Comparison of ENCODE assay signal across 1 cellular context in the genomic region with DNA sequence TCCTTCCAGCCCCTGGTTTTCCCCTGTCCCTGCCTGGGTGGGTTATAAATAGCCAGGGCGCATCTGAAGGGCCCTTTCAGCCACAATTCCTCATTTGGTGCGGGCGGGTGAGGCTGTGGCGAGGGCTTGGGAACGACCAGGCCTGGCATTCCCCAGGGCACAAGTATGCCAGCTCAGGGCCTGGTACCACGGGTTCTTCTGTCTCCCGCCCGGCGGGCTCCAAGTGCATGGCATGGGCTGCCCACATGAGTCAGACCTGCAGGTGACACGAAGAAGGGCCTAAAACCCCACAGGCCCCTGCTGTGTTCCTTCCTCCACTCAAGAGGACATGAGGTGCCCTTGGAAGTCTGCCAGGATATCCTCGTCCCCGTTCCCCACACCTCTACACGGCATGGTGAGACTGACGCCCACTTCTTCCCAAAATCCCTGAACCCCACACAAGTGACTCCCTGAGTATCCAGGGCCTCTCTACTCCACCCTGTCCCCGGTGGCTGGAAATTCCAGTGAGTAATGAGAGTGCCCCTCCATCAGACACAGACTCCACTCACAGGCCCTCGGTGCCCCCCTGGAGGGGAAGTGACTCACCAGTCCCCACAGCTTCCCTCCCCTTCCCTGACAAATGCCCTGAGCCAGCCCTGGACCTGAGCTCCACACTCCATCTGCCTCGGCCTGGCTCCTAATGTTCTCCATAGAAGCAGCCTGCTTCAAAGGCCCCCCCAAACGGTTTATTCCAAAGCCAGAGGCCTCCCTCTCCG.
TF ChIP-seq lines count a peak whose summit lies in the region.

No MANE protein-coding gene starts in this region.

TF ChIP-seq in HepG2, 621 proteins besides CTCF, POLR2A, EP300 and RAD21 (continued from another document and continues in another):
- TF ChIP-seq, protein P1, sequence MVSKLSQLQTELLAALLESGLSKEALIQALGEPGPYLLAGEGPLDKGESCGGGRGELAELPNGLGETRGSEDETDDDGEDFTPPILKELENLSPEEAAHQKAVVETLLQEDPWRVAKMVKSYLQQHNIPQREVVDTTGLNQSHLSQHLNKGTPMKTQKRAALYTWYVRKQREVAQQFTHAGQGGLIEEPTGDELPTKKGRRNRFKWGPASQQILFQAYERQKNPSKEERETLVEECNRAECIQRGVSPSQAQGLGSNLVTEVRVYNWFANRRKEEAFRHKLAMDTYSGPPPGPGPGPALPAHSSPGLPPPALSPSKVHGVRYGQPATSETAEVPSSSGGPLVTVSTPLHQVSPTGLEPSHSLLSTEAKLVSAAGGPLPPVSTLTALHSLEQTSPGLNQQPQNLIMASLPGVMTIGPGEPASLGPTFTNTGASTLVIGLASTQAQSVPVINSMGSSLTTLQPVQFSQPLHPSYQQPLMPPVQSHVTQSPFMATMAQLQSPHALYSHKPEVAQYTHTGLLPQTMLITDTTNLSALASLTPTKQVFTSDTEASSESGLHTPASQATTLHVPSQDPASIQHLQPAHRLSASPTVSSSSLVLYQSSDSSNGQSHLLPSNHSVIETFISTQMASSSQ (IDR thresholded peaks at IDR 0.05; ENCODE audit: low read depth) = no peak
- TF ChIP-seq, protein P1 (CRISPR knock-in tag; IDR thresholded peaks at IDR 0.05; ENCODE audit: borderline replicate concordance) = peak; percentile 18; the same call in 1 of the 2 replicates
- TF ChIP-seq GLMP (CRISPR knock-in tag; IDR thresholded peaks at IDR 0.05; ENCODE audit: borderline replicate concordance) (no peak), ZSCAN29 (CRISPR knock-in tag; conservative IDR thresholded peaks at IDR 0.05) (no peak), MTA3 (CRISPR knock-in tag; IDR thresholded peaks at IDR 0.05) (no peak), HMGXB3 (CRISPR knock-in tag; IDR thresholded peaks at IDR 0.05; ENCODE audit: borderline replicate concordance) (no peak), SMYD3 (CRISPR knock-in tag; IDR thresholded peaks at IDR 0.05) (no peak), PRDM10 (CRISPR knock-in tag; IDR thresholded peaks at IDR 0.05; ENCODE audit: low read depth) (no peak), NFE2 (CRISPR knock-in tag; IDR thresholded peaks at IDR 0.05) (no peak), ZNF552 (CRISPR knock-in tag; IDR thresholded peaks at IDR 0.05; ENCODE audit: borderline replicate concordance) (no peak), LCORL (IDR thresholded peaks at IDR 0.05) (no peak), LCORL (CRISPR knock-in tag; IDR thresholded peaks at IDR 0.05) (no peak), RBFOX2 (IDR thresholded peaks at IDR 0.05; ENCODE audit: low read depth, low read length) (peak; percentile 50; the same call in 1 of the 2 replicates), BRCA1 (CRISPR knock-in tag; IDR thresholded peaks at IDR 0.05) (no peak), HNF4G (IDR thresholded peaks at IDR 0.05; ENCODE audit: borderline replicate concordance, low read depth, low read length) (no peak), HNF4G (CRISPR knock-in tag; IDR thresholded peaks at IDR 0.05; ENCODE audit: borderline replicate concordance, low read depth) (no peak), ZNF44 (CRISPR knock-in tag; IDR thresholded peaks at IDR 0.05) (no peak), AHR (CRISPR knock-in tag; IDR thresholded peaks at IDR 0.05) (0 out of 2 replicates have a peak, but pooled peaks have one; percentile 22), ZSCAN12 (CRISPR knock-in tag; IDR thresholded peaks at IDR 0.05) (no peak), PCBP2 (optimal IDR thresholded peaks at IDR 0.05; ENCODE audit: low read depth, low read length, poor library complexity, severe bottlenecking) (no peak), ZNF383 (CRISPR knock-in tag; IDR thresholded peaks at IDR 0.05; ENCODE audit: borderline replicate concordance) (no peak), ZNF607 (CRISPR knock-in tag; IDR thresholded peaks at IDR 0.05; ENCODE audit: borderline replicate concordance) (no peak), HES4 (CRISPR knock-in tag; IDR thresholded peaks at IDR 0.05; ENCODE audit: borderline replicate concordance) (no peak), SIN3A (IDR thresholded peaks at IDR 0.05; ENCODE audit: borderline replicate concordance, low read depth, low read length) (no peak), ZBTB43 (CRISPR knock-in tag; conservative IDR thresholded peaks at IDR 0.05) (no peak), TEAD3 (CRISPR knock-in tag; optimal IDR thresholded peaks at IDR 0.05; ENCODE audit: borderline replicate concordance) (peak; percentile 13), SRSF4 (IDR thresholded peaks at IDR 0.05; ENCODE audit: low read depth, low read length, poor library complexity, severe bottlenecking) (no peak), BORCS8-MEF2B (CRISPR knock-in tag; IDR thresholded peaks at IDR 0.05) (no peak), POGK (CRISPR knock-in tag; conservative IDR thresholded peaks at IDR 0.05) (no peak), FOXP1 (IDR thresholded peaks at IDR 0.05) (no peak), FOXP1 (CRISPR knock-in tag; IDR thresholded peaks at IDR 0.05) (no peak), ZNF3 (CRISPR knock-in tag; IDR thresholded peaks at IDR 0.05) (no peak)
- TF ChIP-seq, protein P2, sequence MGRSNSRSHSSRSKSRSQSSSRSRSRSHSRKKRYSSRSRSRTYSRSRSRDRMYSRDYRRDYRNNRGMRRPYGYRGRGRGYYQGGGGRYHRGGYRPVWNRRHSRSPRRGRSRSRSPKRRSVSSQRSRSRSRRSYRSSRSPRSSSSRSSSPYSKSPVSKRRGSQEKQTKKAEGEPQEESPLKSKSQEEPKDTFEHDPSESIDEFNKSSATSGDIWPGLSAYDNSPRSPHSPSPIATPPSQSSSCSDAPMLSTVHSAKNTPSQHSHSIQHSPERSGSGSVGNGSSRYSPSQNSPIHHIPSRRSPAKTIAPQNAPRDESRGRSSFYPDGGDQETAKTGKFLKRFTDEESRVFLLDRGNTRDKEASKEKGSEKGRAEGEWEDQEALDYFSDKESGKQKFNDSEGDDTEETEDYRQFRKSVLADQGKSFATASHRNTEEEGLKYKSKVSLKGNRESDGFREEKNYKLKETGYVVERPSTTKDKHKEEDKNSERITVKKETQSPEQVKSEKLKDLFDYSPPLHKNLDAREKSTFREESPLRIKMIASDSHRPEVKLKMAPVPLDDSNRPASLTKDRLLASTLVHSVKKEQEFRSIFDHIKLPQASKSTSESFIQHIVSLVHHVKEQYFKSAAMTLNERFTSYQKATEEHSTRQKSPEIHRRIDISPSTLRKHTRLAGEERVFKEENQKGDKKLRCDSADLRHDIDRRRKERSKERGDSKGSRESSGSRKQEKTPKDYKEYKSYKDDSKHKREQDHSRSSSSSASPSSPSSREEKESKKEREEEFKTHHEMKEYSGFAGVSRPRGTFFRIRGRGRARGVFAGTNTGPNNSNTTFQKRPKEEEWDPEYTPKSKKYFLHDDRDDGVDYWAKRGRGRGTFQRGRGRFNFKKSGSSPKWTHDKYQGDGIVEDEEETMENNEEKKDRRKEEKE (IDR thresholded peaks at IDR 0.05) = no peak
